In the genomic region with DNA sequence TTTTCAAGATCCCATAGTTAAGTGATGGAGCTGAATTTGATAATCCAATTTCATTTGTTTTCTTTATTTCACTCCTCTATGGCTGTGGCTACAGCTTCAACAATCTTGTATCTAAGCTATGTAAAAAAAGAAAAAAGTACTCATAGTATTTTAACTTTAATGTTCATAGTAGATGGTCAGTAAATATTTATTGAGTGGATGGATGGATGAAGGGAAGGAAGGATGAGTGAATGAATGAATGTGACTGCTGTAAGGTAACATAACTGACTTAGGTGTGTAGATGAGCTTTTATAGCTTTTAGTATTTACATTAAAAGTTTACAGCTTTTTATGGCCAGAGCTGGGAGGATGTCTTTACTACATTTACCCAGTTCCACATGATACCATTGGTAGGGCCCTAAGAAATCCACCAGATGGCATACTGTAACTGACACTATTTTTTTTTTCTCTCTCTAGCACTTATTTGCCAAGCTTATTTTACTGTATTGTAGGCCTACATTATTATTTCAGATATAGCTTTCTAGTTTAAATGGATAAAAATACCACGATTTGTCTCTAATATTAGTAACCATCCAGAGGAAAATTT, we compare ENCODE assay signal across 13 cellular contexts. TPM values are rescaled to one million over a fixed set of nuclear protein-coding genes. Genes with fewer than 3 reads are reported as not detected.
DNase-seq lines count a peak whose midpoint lies in the region; TF ChIP-seq lines count a peak whose summit lies in the region.
"Had no signal": no experiment of that assay in that cellular context is flagged by ENCODE, and none has a peak within 500 bp of the region (broad histone marks: within the 10 kb centered on the region; RNA-seq: fewer than 3 reads in every experiment).

No MANE protein-coding gene starts in this region.

- H3K27me3 Mint-ChIP-seq in chondrocyte (ENCODE audit: low read depth): no peaks in the 10 kb centered on the region
- H3K27me3 Mint-ChIP-seq: central memory CD8-positive, alpha-beta T cell had no signal

- DNase-seq in NOMO-1 treated with DMSO at 0.1 percent for 48 hours (lab: John Stamatoyannopoulos, UW; ENCODE audit: unreplicated experiment): peak; percentile 15
- DNase-seq in NOMO-1 treated with dmso at 0.1 percent for 144 hours (lab: John Stamatoyannopoulos, UW; ENCODE audit: unreplicated experiment): no peak
- peak; percentile 18 for DNase-seq in MV-4-11 (lab: John Stamatoyannopoulos, UW)
- DNase-seq in chondrocyte (ENCODE audit: low spot score): no peak
- DNase-seq in retinal pigment epithelial cell (ENCODE audit: low read depth): no peak
- DNase-seq in NCI-H1105 treated with DMSO at 0.1 percent for 48 hours (lab: John Stamatoyannopoulos, UW): no peak
- no peak for DNase-seq in EL
- DNase-seq in activated T-cell treated with anti-CD3 and anti-CD28 coated beads for 4 hours: no peak
- DNase-seq: activated CD8-positive, alpha-beta memory T cell treated with anti-CD3 and anti-CD28 coated beads, Interleukin-2, amount 50 U/mL, for 4 hours; heart left ventricle; spleen had no signal

- H3K36me3 Mint-ChIP-seq in chondrocyte (ENCODE audit: low read depth): peaks cover 30% of the 10 kb centered on the region

- no peaks in the 10 kb centered on the region for H3K4me1 Mint-ChIP-seq in chondrocyte (ENCODE audit: low read depth)

- H3K4me3 Mint-ChIP-seq in chondrocyte (ENCODE audit: unreplicated experiment): no peak overlapping the region
- H3K4me3 Mint-ChIP-seq: central memory CD8-positive, alpha-beta T cell; T-helper 2 cell treated with Interferon-gamma antibody and Interleukin-4, amounts not matched to agents 5 μg/mL and 100 μg/mL, for 36 hours had no signal

- no peaks in the 10 kb centered on the region for H3K9me3 Mint-ChIP-seq in chondrocyte (ENCODE audit: low read depth)
- H3K9me3 Mint-ChIP-seq: central memory CD8-positive, alpha-beta T cell; T-helper 2 cell treated with Interferon-gamma antibody and Interleukin-4, amounts not matched to agents 5 μg/mL and 100 μg/mL, for 36 hours had no signal

- H3K27ac Mint-ChIP-seq in chondrocyte (ENCODE audit: unreplicated experiment): no peak overlapping the region
- H3K27ac Mint-ChIP-seq: T-helper 2 cell treated with Interferon-gamma antibody and Interleukin-4, amounts not matched to agents 5 μg/mL and 100 μg/mL, for 36 hours had no signal

- TF ChIP-seq CTCF in chondrocyte (IDR thresholded peaks at IDR 0.05): peak; percentile 68
- TF ChIP-seq CTCF in retinal pigment epithelial cell (conservative IDR thresholded peaks at IDR 0.05; ENCODE audit: low read depth, low read length): peak; percentile 37

- no peak overlapping the region for H3K4me3 ChIP-seq in retinal pigment epithelial cell (ENCODE audit: low read length)
- H3K4me3 ChIP-seq: heart left ventricle, spleen had no signal

RNA-seq across cellular contexts. Expression of gene HRH4, which starts 13.4 kb away (rescaled TPM):
- total RNA-seq in chondrocyte: not detected in 3 replicates

RNA-seq across cellular contexts. Expression of gene IMPACT, which starts 20.6 kb away (rescaled TPM):
- total RNA-seq in chondrocyte: 50.4 to 60.6 TPM (median 53.4 TPM) in 3 replicates

RNA-seq across cellular contexts. Expression of gene OSBPL1A, which starts 49.4 kb away (rescaled TPM):
- 27.7 to 37.5 TPM (median 33.3 TPM) in 3 replicates for total RNA-seq in chondrocyte

Comparison
In these comparisons a context has a peak if more than half of its experiments do, and no peak if none do; other contexts are left out.
1. DNase-seq: peak in NOMO-1 treated with DMSO at 0.1 percent for 48 hours (single experiment) and MV-4-11 (single experiment); none in NOMO-1 treated with dmso at 0.1 percent for 144 hours (single experiment), chondrocyte (single experiment), retinal pigment epithelial cell (single experiment), NCI-H1105 treated with DMSO at 0.1 percent for 48 hours (single experiment), EL (single experiment) and activated T-cell treated with anti-CD3 and anti-CD28 coated beads for 4 hours (single experiment).